ENCODE assay signal across 1 cellular context in the genomic region with DNA sequence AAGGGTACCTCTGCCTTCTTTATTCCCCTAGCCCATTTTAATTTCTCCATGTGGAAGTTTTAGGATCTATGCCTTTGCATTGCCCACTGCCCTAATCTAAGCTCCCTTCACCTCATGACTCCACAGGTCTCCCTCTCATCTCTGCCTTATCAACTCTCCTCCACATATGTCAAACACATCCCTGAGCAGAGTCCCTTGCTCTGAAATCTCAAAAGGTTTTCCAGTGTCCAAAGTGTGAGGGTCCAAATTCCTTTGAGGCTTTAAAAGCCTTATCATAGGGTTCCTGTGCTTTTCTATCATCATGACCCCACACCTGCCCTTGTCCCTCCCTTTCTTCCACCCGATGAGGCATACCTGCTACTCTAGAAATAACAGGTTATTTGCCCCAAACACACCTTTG.
A peak's percentile ranks its signal among the peaks of the same experiment; 100 is the strongest.
TF ChIP-seq lines count a peak whose summit lies in the region.

No MANE protein-coding gene starts in this region.

TF ChIP-seq in HepG2, 621 proteins besides CTCF, POLR2A, EP300 and RAD21:
- TF ChIP-seq FOXC1 (CRISPR knock-in tag; IDR thresholded peaks at IDR 0.05; ENCODE audit: borderline replicate concordance): 0 out of 2 replicates have a peak, but pooled peaks have one; percentile 11
- no peak for TF ChIP-seq PTBP1 (IDR thresholded peaks at IDR 0.05; ENCODE audit: low read depth, low read length, poor library complexity, severe bottlenecking)
- no peak for TF ChIP-seq ZNF225 (CRISPR knock-in tag; IDR thresholded peaks at IDR 0.05)
- no peak for TF ChIP-seq ZNF605 (CRISPR knock-in tag; IDR thresholded peaks at IDR 0.05)
- TF ChIP-seq PHF21A (CRISPR knock-in tag; IDR thresholded peaks at IDR 0.05): 0 out of 2 replicates have a peak, but pooled peaks have one; percentile 47
- TF ChIP-seq, protein P1, sequence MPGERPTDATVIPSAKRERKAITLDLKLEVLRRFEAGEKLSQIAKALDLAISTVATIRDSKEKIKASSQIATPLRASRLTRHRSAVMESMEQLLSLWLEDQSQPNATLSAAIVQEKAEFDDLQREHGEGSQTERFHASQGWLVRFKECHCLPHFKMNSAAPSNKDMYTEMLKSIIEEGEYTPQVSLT (CRISPR knock-in tag; IDR thresholded peaks at IDR 0.05; ENCODE audit: borderline replicate concordance, low read depth): no peak
- peak; percentile 60 for TF ChIP-seq HNF4A (CRISPR knock-in tag; IDR thresholded peaks at IDR 0.05)
